25 cellular contexts compared by ENCODE assay signal in the genomic region with DNA sequence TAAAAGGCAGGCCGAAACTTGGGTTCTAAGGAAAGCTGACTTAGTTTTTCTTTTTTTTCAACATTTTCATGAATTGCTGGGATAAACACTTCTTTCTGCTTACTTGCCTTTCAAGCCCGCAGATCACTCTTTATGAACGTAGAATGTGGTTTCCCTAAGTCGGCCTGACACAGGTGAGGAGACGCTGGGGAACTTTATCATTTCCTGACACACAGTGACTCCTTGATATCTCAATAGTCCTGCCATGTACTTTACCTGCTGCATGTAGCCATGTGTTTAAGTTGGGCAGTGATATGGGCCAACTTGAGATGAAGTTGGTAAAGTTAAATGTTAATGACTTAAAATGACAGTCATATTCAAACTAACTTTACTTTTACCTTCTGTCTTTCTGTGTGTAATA. TPM values are rescaled to one million over a fixed set of nuclear protein-coding genes. Genes with fewer than 3 reads are reported as not detected.
DNase-seq lines count a peak whose midpoint lies in the region; ATAC-seq, FAIRE-seq and TF ChIP-seq lines count a peak whose summit lies in the region.
"Had no signal": no experiment of that assay in that cellular context is flagged by ENCODE, and none has a peak within 500 bp of the region (broad histone marks: within the 10 kb centered on the region; RNA-seq: fewer than 3 reads in every experiment).

No MANE protein-coding gene starts in this region.

- no peaks in the 10 kb centered on the region for H3K79me1 ChIP-seq in H1 (ENCODE audit: low read depth, low read length)

- no peak overlapping the region for H3K18ac ChIP-seq in H1 (ENCODE audit: extremely low read depth, low read length)

- no peak for TF ChIP-seq POLR2A in H1 (IDR thresholded peaks at IDR 0.05; ENCODE audit: control extremely low read depth in 1 of 2, low read depth in 2 of 2, low read length in 2 of 2)
- no peak for TF ChIP-seq POLR2A in esophagus squamous epithelium (IDR thresholded peaks at IDR 0.05)

- no peak overlapping the region for H4K91ac ChIP-seq in H1 (replicated peaks; ENCODE audit: insufficient read length, low read length)

- no peak overlapping the region for H3K56ac ChIP-seq in H1 (replicated peaks; ENCODE audit: insufficient read length, low read depth, low read length)

- no peak overlapping the region for H3K14ac ChIP-seq in H1 (ENCODE audit: insufficient read length)

- H3K27ac Mint-ChIP-seq in GM23338 (no peak overlapping the region), MCF 10A (ENCODE audit: low read depth, unreplicated experiment) (no peak overlapping the region)
- H3K27ac Mint-ChIP-seq: CD14-positive monocyte; CD4-positive, alpha-beta T cell; CD8-positive, alpha-beta memory T cell; H9 had no signal

- H3F3A ChIP-seq in GM23338 (replicated peaks; ENCODE audit: low read depth): no peaks in the 10 kb centered on the region

- H4K20me1 ChIP-seq in GM23338 (replicated peaks; ENCODE audit: insufficient read depth) (no peaks in the 10 kb centered on the region), H1 (replicated peaks in 1 of 2; ENCODE audit: control insufficient read depth in 1 of 2, insufficient read depth in 2 of 2, low read length in 2 of 2) (no peaks in the 10 kb centered on the region)
- H4K20me1 ChIP-seq: BLaER1 treated with 17β-estradiol and CSF1 and Interleukin-3, amounts not matched to agents 10 nM and 100 nM had no signal

- no peak overlapping the region for H3K9ac ChIP-seq in H1 (replicated peaks in 1 of 4; ENCODE audit: extremely low read depth in 1 of 4, low read depth in 3 of 4, low read length in 3 of 4)
- H3K9ac ChIP-seq: BLaER1 treated with 17β-estradiol and CSF1 and Interleukin-3, amounts not matched to agents 10 nM and 100 nM had no signal

- TF ChIP-seq RAD21 in H1 (IDR thresholded peaks at IDR 0.05 in 1 of 2, conservative IDR thresholded peaks at IDR 0.05 in 1 of 2; ENCODE audit: low read depth in 2 of 2, low read length in 2 of 2): no peak

- H3K36me3 Mint-ChIP-seq in GM23338 (ENCODE audit: low read depth) (no peaks in the 10 kb centered on the region), MCF 10A (ENCODE audit: insufficient read depth, unreplicated experiment) (no peaks in the 10 kb centered on the region)
- H3K36me3 Mint-ChIP-seq: CD14-positive monocyte; CD8-positive, alpha-beta memory T cell had no signal

- ATAC-seq in GM23338: no peak
- ATAC-seq: A549, GM12878, HCT116 had no signal

- no peaks in the 10 kb centered on the region for H3K23me2 ChIP-seq in H1 (ENCODE audit: low read depth, low read length)

- no peak for FAIRE-seq in H1 (lab: Jason Lieb, UNC)
- FAIRE-seq in D721Med (lab: Jason Lieb, UNC): no peak
- FAIRE-seq: A549, GM12878 had no signal

- H2AFZ ChIP-seq in GM23338 (peak overlapping the region; percentile 74; the same call in 1 of the 2 replicates), H1 (ENCODE audit: low read length) (0 out of 2 replicates have a peak overlapping the region, but pooled peaks have one; percentile 18)

- H3K27ac ChIP-seq in GM23338 (ENCODE audit: low read depth): no peak overlapping the region
- no peak overlapping the region for H3K27ac ChIP-seq in H1 (ENCODE audit: low read depth, low read length)
- no peak overlapping the region for H3K27ac ChIP-seq in esophagus squamous epithelium
- H3K27ac ChIP-seq: A549; BLaER1 treated with 17β-estradiol and CSF1 and Interleukin-3, amounts not matched to agents 10 nM and 100 nM had no signal

- H3K36me3 ChIP-seq in GM23338 (ENCODE audit: insufficient read depth) (no peaks in the 10 kb centered on the region), H1 (ENCODE audit: control insufficient read depth in 2 of 4, insufficient read depth in 4 of 4, low read length in 3 of 4) (no peaks in the 10 kb centered on the region), esophagus squamous epithelium (no peaks in the 10 kb centered on the region)
- H3K36me3 ChIP-seq: BE2C; BLaER1 treated with 17β-estradiol and CSF1 and Interleukin-3, amounts not matched to agents 10 nM and 100 nM had no signal

- H2BK120ac ChIP-seq in H1 (replicated peaks; ENCODE audit: low read depth, low read length): no peak overlapping the region

- H4K8ac ChIP-seq in H1 (ENCODE audit: extremely low read depth, insufficient read depth, low read length): no peak overlapping the region

- no peak for DNase-seq in GM23338 (ENCODE audit: low spot score)
- DNase-seq in OCI-M1 (lab: John Stamatoyannopoulos, UW): peak; percentile 25
- no peak for DNase-seq in H1 (ENCODE audit: low read depth in 1 of 2, low spot score in 2 of 2)
- DNase-seq in D721Med (ENCODE audit: insufficient read length, low spot score): no peak
- DNase-seq in esophagus squamous epithelium (lab: John Stamatoyannopoulos, UW): no peak
- DNase-seq in COLO829 (ENCODE audit: low spot score): no peak
- DNase-seq in MCF 10A (ENCODE audit: unreplicated experiment): no peak
- DNase-seq: 8988T; ACHN; AML-193; BE2C; Calu3; CD4-positive, alpha-beta T cell; CD8-positive, alpha-beta memory T cell; COR-L47; DMS79; EL; GDM1; H9 had no signal

- TF ChIP-seq CTCF in GM23338 (conservative IDR thresholded peaks at IDR 0.05; ENCODE audit: low read depth in 2 of 2) (no peak), H1 (IDR thresholded peaks at IDR 0.05; ENCODE audit: control extremely low read depth in 1 of 3, insufficient read depth in 1 of 3, low read depth in 1 of 3, low read length in 3 of 3) (no peak), D721Med (IDR thresholded peaks at IDR 0.05; ENCODE audit: insufficient read depth, missing control alignments) (no peak), esophagus squamous epithelium (IDR thresholded peaks at IDR 0.05) (no peak), MCF 10A (IDR thresholded peaks at IDR 0.05; ENCODE audit: unreplicated experiment) (no peak)

- no peak overlapping the region for H3K4me2 ChIP-seq in GM23338
- H3K4me2 ChIP-seq in H1 (ENCODE audit: insufficient read depth in 1 of 2, low read depth in 2 of 2, low read length in 2 of 2): no peak overlapping the region
- H3K4me2 ChIP-seq: A549; BLaER1 treated with 17β-estradiol and CSF1 and Interleukin-3, amounts not matched to agents 10 nM and 100 nM had no signal

- no peak for TF ChIP-seq EP300 in H1 (IDR thresholded peaks at IDR 0.05; ENCODE audit: borderline replicate concordance in 1 of 2, low read depth in 2 of 2, low read length in 2 of 2)

- H3K4me3 Mint-ChIP-seq in GM23338: no peak overlapping the region
- no peak overlapping the region for H3K4me3 Mint-ChIP-seq in MCF 10A (ENCODE audit: unreplicated experiment)
- H3K4me3 Mint-ChIP-seq: CD14-positive monocyte; CD4-positive, alpha-beta T cell; CD8-positive, alpha-beta memory T cell; H9 had no signal

- H3K4me1 Mint-ChIP-seq in GM23338 (no peaks in the 10 kb centered on the region; the same call in 2 of the 3 replicates), MCF 10A (ENCODE audit: insufficient read depth, unreplicated experiment) (no peaks in the 10 kb centered on the region)
- H3K4me1 Mint-ChIP-seq: CD14-positive monocyte; CD8-positive, alpha-beta memory T cell; H9 had no signal

- H3K9me3 ChIP-seq in H1 (ENCODE audit: insufficient read depth in 2 of 2, low read depth in 1 of 2, low read length in 1 of 2) (no peaks in the 10 kb centered on the region), esophagus squamous epithelium (no peaks in the 10 kb centered on the region)
- H3K9me3 ChIP-seq: A549; BE2C; BLaER1 treated with 17β-estradiol and CSF1 and Interleukin-3, amounts not matched to agents 10 nM and 100 nM had no signal

- H3K4me1 ChIP-seq in GM23338 (ENCODE audit: insufficient read depth) (no peaks in the 10 kb centered on the region), H1 (replicated peaks in 1 of 4; ENCODE audit: control insufficient read depth in 3 of 4, insufficient read depth in 4 of 4, low read length in 3 of 4) (no peaks in the 10 kb centered on the region), esophagus squamous epithelium (no peaks in the 10 kb centered on the region)
- H3K4me1 ChIP-seq: A549; BE2C; BLaER1 treated with 17β-estradiol and CSF1 and Interleukin-3, amounts not matched to agents 10 nM and 100 nM had no signal

- H3K4ac ChIP-seq in H1 (replicated peaks; ENCODE audit: insufficient read length, low read depth, low read length): no peak overlapping the region

- no peak overlapping the region for H2BK12ac ChIP-seq in H1 (ENCODE audit: low read depth, low read length)

- no peak overlapping the region for H3K23ac ChIP-seq in H1 (ENCODE audit: insufficient read length)

- no peak overlapping the region for H2BK15ac ChIP-seq in H1 (ENCODE audit: low read length)

- no peak overlapping the region for H4K5ac ChIP-seq in H1 (ENCODE audit: insufficient read length, low read depth, low read length)

- H3K27me3 ChIP-seq in GM23338 (ENCODE audit: insufficient read depth): no peaks in the 10 kb centered on the region
- H3K27me3 ChIP-seq in H1 (replicated peaks in 1 of 4; ENCODE audit: control insufficient read depth in 3 of 4, extremely low read depth in 1 of 4, insufficient read depth in 3 of 4, low read length in 3 of 4): no peaks in the 10 kb centered on the region
- H3K27me3 ChIP-seq in esophagus squamous epithelium: no peaks in the 10 kb centered on the region
- H3K27me3 ChIP-seq: BE2C; BLaER1 treated with 17β-estradiol and CSF1 and Interleukin-3, amounts not matched to agents 10 nM and 100 nM had no signal

- no peak overlapping the region for H2BK20ac ChIP-seq in H1 (ENCODE audit: low read length)

- no TSS peak for BruUV-seq in MCF 10A (replicated peaks; lab: Mats Ljungman, UMichigan)

- H3K9me2 ChIP-seq in GM23338 (ENCODE audit: insufficient read depth): no peaks in the 10 kb centered on the region

- H3K27me3 Mint-ChIP-seq in GM23338 (ENCODE audit: insufficient read depth, low read depth, poor library complexity): no peaks in the 10 kb centered on the region
- H3K27me3 Mint-ChIP-seq in MCF 10A (ENCODE audit: insufficient read depth, unreplicated experiment): no peaks in the 10 kb centered on the region

- H3K79me2 ChIP-seq in GM23338 (replicated peaks; ENCODE audit: insufficient read depth): no peaks in the 10 kb centered on the region
- no peaks in the 10 kb centered on the region for H3K79me2 ChIP-seq in H1 (ENCODE audit: control insufficient read depth in 1 of 2, insufficient read depth in 2 of 2, low read length in 2 of 2)

- WGBS in H1 (ENCODE audit: extremely low coverage in 1 of 2, insufficient coverage in 1 of 2, insufficient read length in 1 of 2, insufficient replicate concordance in 2 of 2, low coverage in 1 of 2, low lambda C conversion rate in 2 of 2, missing lambda C conversion rate in 1 of 2), 2 experiments: 88% methylated on average over 5 of the region's 5 CpGs; no CpG with 5 or more reads in 1 of the 2 experiments
- 62 to 80% methylated on average over 5 of the region's 5 CpGs for WGBS in esophagus squamous epithelium, 2 donors

- no peak overlapping the region for H2AK5ac ChIP-seq in H1 (ENCODE audit: low read depth, low read length)

- POLR2A ChIA-PET in H1 (lab: Charles Lee; ENCODE audit: partially characterized antibody) (no interaction called here), MCF 10A (lab: Yijun Ruan, JAX) (no interaction called here)

- H3K4me3 ChIP-seq in GM23338: no peak overlapping the region
- H3K4me3 ChIP-seq in H1 (ENCODE audit: extremely low read depth in 1 of 4, insufficient read depth in 2 of 4, low read depth in 3 of 4, low read length in 4 of 4): no peak overlapping the region
- H3K4me3 ChIP-seq in esophagus squamous epithelium: no peak overlapping the region
- H3K4me3 ChIP-seq: A549; BLaER1 treated with 17β-estradiol and CSF1 and Interleukin-3, amounts not matched to agents 10 nM and 100 nM; GM12878 had no signal

- H2BK5ac ChIP-seq in H1 (ENCODE audit: low read depth, low read length): no peak overlapping the region

- no peaks in the 10 kb centered on the region; the same call in 2 of the 3 replicates for H3K9me3 Mint-ChIP-seq in GM23338
- H3K9me3 Mint-ChIP-seq in MCF 10A (ENCODE audit: unreplicated experiment): peaks cover 5% of the 10 kb centered on the region
- H3K9me3 Mint-ChIP-seq: CD4-positive, alpha-beta T cell had no signal

- CTCF ChIA-PET in H1 (lab: Charles Lee; ENCODE audit: partially characterized antibody) (interaction anchor here (1.3 kb wide), 1 partner anchor 222 kb away, joined by 3 read pairs; no protein-coding TSS in a partner anchor), MCF 10A (lab: Yijun Ruan, JAX) (interaction anchor here (0.6 kb wide), 1 partner anchor 199 kb away, joined by 3 read pairs; no protein-coding TSS in a partner anchor)

- intact Hi-C loops in esophagus squamous epithelium (cut with DNase I) (no loop called here), MCF 10A (cut with micrococcal nuclease) (no loop called here)

RNA-seq across cellular contexts. Expression of a gene that starts 26.6 kb away (rescaled TPM):
- total RNA-seq in GM23338 (2014; rRNA removed; shearing (Covaris generic)): 13.0 and 15.6 TPM in 2 replicates
- polyA plus RNA-seq in GM23338 (2016; fragmentation: Nextera tagmentation; extraction: Ambion mirVana) (26.3 and 31.1 TPM in 2 replicates), H1 (2011; rRNA removed) (4.8 and 8.5 TPM in 2 replicates)
- total RNA-seq in H1 (2021; fragmentation: NEBNext Ultra II Directional; extraction: Animal tissue kit (Norgen Biotek cat#: 25700)): 14.6 and 16.8 TPM in 2 replicates
- 12.3 TPM for polyA plus RNA-seq in H1 (2011; cell fraction: cytosol; rRNA removed)
- 4.4 TPM for polyA plus RNA-seq in H1 (2011; cell fraction: nucleus; rRNA removed)
- polyA plus RNA-seq in H1 (2012, experiment 1 of 2): 19.4 to 22.7 TPM (median 21.1 TPM) in 4 replicates
- 4.4 TPM for polyA plus RNA-seq in H1 (2012, experiment 2 of 2)
- polyA plus RNA-seq in H1 (2013, experiment 1 of 2): 10.0 TPM
- 9.7 TPM for polyA plus RNA-seq in H1 (2013, experiment 2 of 2)
- polyA minus RNA-seq in H1 (2011; rRNA and poly(A)+ RNA removed): 6.2 and 9.7 TPM in 2 replicates
- polyA minus RNA-seq in H1 (2011; cell fraction: cytosol; rRNA and poly(A)+ RNA removed): 8.3 TPM
- 14.4 TPM for polyA minus RNA-seq in H1 (2011; cell fraction: nucleus; rRNA and poly(A)+ RNA removed)
- total RNA-seq in esophagus squamous epithelium (10 to 100 TPM in 1 of 4 donors, 1 to 10 TPM in 2, under 1 TPM in 1; 0.87 to 16.3 (median 5.3) TPM), MCF 10A (2022) (29.1 and 34.8 TPM in 2 replicates)
- total RNA-seq: CD4-positive, alpha-beta T cell; GM12878 had no signal

RNA-seq across cellular contexts. Expression of a gene that starts 31.1 kb away (rescaled TPM):
- not detected in 2 replicates for total RNA-seq in GM23338 (2014; rRNA removed; shearing (Covaris generic))
- not detected in 2 replicates for polyA plus RNA-seq in GM23338 (2016; fragmentation: Nextera tagmentation; extraction: Ambion mirVana)
- total RNA-seq in H1 (2021; fragmentation: NEBNext Ultra II Directional; extraction: Animal tissue kit (Norgen Biotek cat#: 25700)): not detected in 2 replicates
- polyA plus RNA-seq in H1 (2011; rRNA removed): 0.02 TPM in 1 of 2 replicates, not detected in the other
- 0.01 TPM for polyA plus RNA-seq in H1 (2011; cell fraction: cytosol; rRNA removed)
- polyA plus RNA-seq in H1 (2011; cell fraction: nucleus; rRNA removed): not detected
- 0.07 to 0.18 TPM in 2 of 4 replicates, not detected in the others for polyA plus RNA-seq in H1 (2012, experiment 1 of 2)
- polyA plus RNA-seq in H1 (2012, experiment 2 of 2): not detected
- not detected for polyA plus RNA-seq in H1 (2013, experiment 1 of 2)
- polyA plus RNA-seq in H1 (2013, experiment 2 of 2): not detected
- 0.03 TPM in 1 of 2 replicates, not detected in the other for polyA minus RNA-seq in H1 (2011; rRNA and poly(A)+ RNA removed)
- not detected for polyA minus RNA-seq in H1 (2011; cell fraction: cytosol; rRNA and poly(A)+ RNA removed)
- not detected for polyA minus RNA-seq in H1 (2011; cell fraction: nucleus; rRNA and poly(A)+ RNA removed)
- total RNA-seq in esophagus squamous epithelium: 10 to 100 TPM in 2 of 4 donors, 1 to 10 TPM in 1, under 1 TPM in 1; 0.80 to 58.0 (median 14.8) TPM
- not detected in 2 replicates for total RNA-seq in MCF 10A (2022)
- total RNA-seq: Calu3; CD8-positive, alpha-beta memory T cell; H4; H9 had no signal
- polyA plus RNA-seq: A549 had no signal
